15 cellular contexts compared by ENCODE assay signal in the genomic region with DNA sequence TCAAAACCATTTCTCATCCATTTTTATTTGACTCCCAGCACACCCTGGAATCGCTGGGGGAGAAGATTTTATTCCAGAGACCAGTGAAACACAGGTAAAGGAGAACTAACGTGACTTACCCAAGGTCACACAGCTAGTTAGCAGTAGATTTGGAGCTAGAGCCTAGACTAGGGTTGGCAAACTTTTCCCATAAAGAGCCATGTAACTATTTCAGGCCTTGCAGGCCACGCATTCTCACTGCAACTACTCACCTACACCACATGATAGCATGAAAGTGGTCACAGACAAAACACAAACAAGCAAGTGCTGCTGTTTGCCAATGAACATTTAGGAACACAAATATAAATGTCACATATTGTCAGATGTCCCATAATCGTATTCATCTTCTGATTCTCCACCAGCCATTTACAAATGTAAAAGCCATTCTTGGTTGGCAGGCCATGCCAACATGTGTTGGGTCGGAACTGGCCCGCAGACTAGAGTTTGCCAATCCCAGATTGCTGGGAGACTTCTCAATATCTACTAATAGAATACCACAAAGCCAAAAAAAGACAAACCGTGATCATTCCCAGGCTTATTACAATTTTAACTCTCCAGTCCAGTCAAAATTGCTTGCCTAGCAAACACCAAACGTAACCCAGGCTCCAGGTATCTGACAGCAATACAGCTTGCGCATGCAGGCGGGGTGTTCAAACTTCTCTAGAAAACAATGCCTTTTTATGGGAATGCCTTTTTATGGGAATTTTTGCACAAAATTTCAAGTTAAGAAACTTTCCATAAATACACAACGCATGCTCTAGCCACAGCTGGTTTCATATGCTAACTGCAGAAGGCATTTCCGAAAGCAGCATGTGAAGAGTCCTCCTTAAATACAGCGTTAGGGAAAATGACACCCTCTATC.
"Had no signal": no experiment of that assay in that cellular context is flagged by ENCODE, and none has a peak within 500 bp of the region (broad histone marks: within the 10 kb centered on the region; RNA-seq: fewer than 3 reads in every experiment).

No MANE protein-coding gene starts in this region.

- ATAC-seq: activated T-helper 17 cell treated with anti-CD3 and anti-CD28 coated beads, Interleukin-2, amount 50 U/mL, for 72 hours; left ventricle myocardium superior; stimulated activated naive CD8-positive, alpha-beta T cell treated with anti-CD3 and anti-CD28 coated beads, Interleukin-15, Interleukin-2, amounts not matched to agents 100 U/mL and 50 U/mL, for 24 hours had no signal

- DNase-seq: activated CD4-positive, alpha-beta T cell treated with anti-CD3 and anti-CD28 coated beads for 1 hour; activated CD4-positive, alpha-beta T cell treated with anti-CD3 and anti-CD28 coated beads, Interleukin-2, amount 50 U/mL, for 4 hours; activated naive CD4-positive, alpha-beta T cell treated with anti-CD3 and anti-CD28 coated beads, Interleukin-2, amount 10 ng/mL, durations not matched to agents 7 days and 5 days; hypothalamus; left ventricle myocardium superior; retina; stimulated activated CD4-positive, alpha-beta T cell treated with anti-CD3 and anti-CD28 coated beads, Interleukin-4, amount 100 ng/mL, for 4 hours; stimulated activated CD8-positive, alpha-beta memory T cell treated with anti-CD3 and anti-CD28 coated beads, Interleukin-4, amount 100 ng/mL, for 48 hours; stimulated activated naive CD8-positive, alpha-beta T cell treated with anti-CD3 and anti-CD28 coated beads, Interleukin-15, Interleukin-2, amounts not matched to agents 100 U/mL and 50 U/mL, for 24 hours had no signal

- H2AFZ ChIP-seq: parathyroid adenoma had no signal

- H3K9me3 Mint-ChIP-seq: activated naive CD4-positive, alpha-beta T cell treated with anti-CD3 and anti-CD28 coated beads, Interleukin-2, amount 10 ng/mL, durations not matched to agents 7 days and 5 days; activated T-helper 17 cell treated with anti-CD3 and anti-CD28 coated beads, Interleukin-2, amount 50 U/mL, for 72 hours; memory B cell had no signal

- H3K9ac ChIP-seq: parathyroid adenoma had no signal

- H3K36me3 Mint-ChIP-seq: activated naive CD4-positive, alpha-beta T cell treated with anti-CD3 and anti-CD28 coated beads, Interleukin-2, amount 10 ng/mL, durations not matched to agents 7 days and 5 days; memory B cell had no signal

- H3K4me3 Mint-ChIP-seq: activated naive CD4-positive, alpha-beta T cell treated with anti-CD3 and anti-CD28 coated beads, Interleukin-2, amount 10 ng/mL, durations not matched to agents 7 days and 5 days; activated T-helper 17 cell treated with anti-CD3 and anti-CD28 coated beads, Interleukin-2, amount 50 U/mL, for 72 hours; memory B cell had no signal

- H3K36me3 ChIP-seq: upper lobe of left lung had no signal

- H3K4me3 ChIP-seq: esophagus muscularis mucosa, smooth muscle cell, upper lobe of left lung had no signal

- H3K9me3 ChIP-seq: esophagus muscularis mucosa, upper lobe of left lung had no signal

- H3K4me2 ChIP-seq: smooth muscle cell had no signal

- H3K27ac ChIP-seq: parathyroid adenoma had no signal

- H3K27me3 ChIP-seq: esophagus muscularis mucosa, upper lobe of left lung had no signal

- H3K4me1 Mint-ChIP-seq: activated naive CD4-positive, alpha-beta T cell treated with anti-CD3 and anti-CD28 coated beads, Interleukin-2, amount 10 ng/mL, durations not matched to agents 7 days and 5 days; activated T-helper 17 cell treated with anti-CD3 and anti-CD28 coated beads, Interleukin-2, amount 50 U/mL, for 72 hours had no signal

- H3K27ac Mint-ChIP-seq: activated naive CD4-positive, alpha-beta T cell treated with anti-CD3 and anti-CD28 coated beads, Interleukin-2, amount 10 ng/mL, durations not matched to agents 7 days and 5 days; activated T-helper 17 cell treated with anti-CD3 and anti-CD28 coated beads, Interleukin-2, amount 50 U/mL, for 72 hours; memory B cell had no signal
